ENCODE assay signal across 8 cellular contexts in the genomic region with DNA sequence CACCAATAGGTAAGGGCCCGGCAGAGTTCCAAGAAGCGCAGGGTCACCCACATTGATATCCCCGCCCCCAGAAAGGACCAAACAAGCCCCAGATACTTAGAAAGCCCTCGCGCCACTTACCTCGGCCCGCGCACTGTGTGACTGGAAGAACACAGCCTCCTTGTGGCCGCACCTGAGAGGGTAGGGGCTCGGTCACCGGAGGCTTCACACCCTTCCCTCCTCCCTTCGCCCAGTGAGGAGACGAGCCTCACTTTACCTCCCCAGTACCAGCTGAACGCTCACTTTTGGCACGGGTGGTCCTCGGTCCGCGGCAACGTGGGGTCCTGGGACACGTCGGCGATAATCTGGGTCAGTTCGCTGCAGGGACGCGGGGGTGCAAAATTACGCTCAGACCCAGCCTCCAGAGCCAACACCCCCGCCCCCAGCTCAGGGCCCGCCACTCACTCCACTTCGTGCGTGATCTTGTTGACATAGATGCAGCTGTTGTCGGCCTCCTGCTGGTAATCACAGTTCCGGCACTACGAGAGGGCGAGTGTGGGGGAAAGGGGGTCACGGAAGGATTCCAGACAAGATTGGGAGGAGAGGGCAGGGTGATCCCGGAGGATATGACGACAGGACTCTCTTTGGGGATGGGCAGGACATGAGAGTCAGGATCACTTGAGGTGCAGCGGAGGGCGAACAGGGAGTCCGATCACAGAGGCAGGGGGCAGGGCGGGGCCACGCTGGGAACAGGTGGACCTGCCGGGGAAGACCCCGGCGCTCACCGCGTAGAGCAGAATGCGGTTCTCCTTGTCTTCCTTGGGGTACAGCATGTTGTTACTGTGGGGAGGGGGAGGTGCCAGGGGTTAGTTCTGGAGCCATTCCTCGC. TPM values are rescaled to one million over a fixed set of nuclear protein-coding genes. Genes with fewer than 3 reads are reported as not detected.
DNase-seq lines count a peak whose midpoint lies in the region; ATAC-seq and TF ChIP-seq lines count a peak whose summit lies in the region.

No MANE protein-coding gene starts in this region.

- ATAC-seq in activated CD8-positive, alpha-beta memory T cell treated with anti-CD3 and anti-CD28 coated beads, Interleukin-2, amount 10 ng/mL, durations not matched to agents 7 days and 5 days: no peak

- peaks cover 32% of the 10 kb centered on the region for H3K79me2 ChIP-seq in osteoblast (ENCODE audit: insufficient read depth, low read length)

- H4K20me1 ChIP-seq in osteoblast (ENCODE audit: insufficient read depth, low read length): no peaks in the 10 kb centered on the region

- peak; percentile 39 for DNase-seq in activated CD4-positive, CD25-positive, alpha-beta regulatory T cell treated with anti-CD3 and anti-CD28 coated beads, Interleukin-2, amount 50 U/mL, for 72 hours
- no peak for DNase-seq in activated CD4-positive, CD25-positive, alpha-beta regulatory T cell (lab: John Stamatoyannopoulos, UW)
- DNase-seq in Jurkat, Clone E6-1 (ENCODE audit: low read depth, low spot score): no peak
- peak; percentile 59 for DNase-seq in activated CD8-positive, alpha-beta memory T cell treated with anti-CD3 and anti-CD28 coated beads, Interleukin-2, amount 10 ng/mL, durations not matched to agents 7 days and 5 days
- DNase-seq in fibroblast of peridontal ligament (ENCODE audit: extremely low read depth) (peak; percentile 40), osteoblast (ENCODE audit: insufficient read length, low spot score, missing footprints) (peak; percentile 85), OCI-M1 (lab: John Stamatoyannopoulos, UW) (no peak)
- no peak for DNase-seq in NK-92 treated with Interleukin-12 subunit alpha and Interleukin-12 subunit beta, amount 100 ng/mL, for 24 hours (lab: John Stamatoyannopoulos, UW)

- H3K27ac ChIP-seq in osteoblast (ENCODE audit: low read depth, low read length): peak overlapping the region; percentile 87

- peak overlapping the region; percentile 79 for H3K4me3 ChIP-seq in Jurkat, Clone E6-1 (ENCODE audit: low read length)
- H3K4me3 ChIP-seq in osteoblast (ENCODE audit: insufficient read depth, low read length): peak overlapping the region; percentile 97

- no peaks in the 10 kb centered on the region for H3K9me3 ChIP-seq in osteoblast (ENCODE audit: low read depth, low read length)

- peak overlapping the region; percentile 99 for H3K4me2 ChIP-seq in osteoblast (ENCODE audit: insufficient read depth, low read length)

- H3K27me3 ChIP-seq in osteoblast (ENCODE audit: insufficient read depth, low read length): no peaks in the 10 kb centered on the region

- peaks cover 15% of the 10 kb centered on the region for H3K36me3 Mint-ChIP-seq in activated CD8-positive, alpha-beta memory T cell treated with anti-CD3 and anti-CD28 coated beads, Interleukin-2, amount 10 ng/mL, durations not matched to agents 7 days and 5 days

- peak; percentile 6 for TF ChIP-seq CTCF in osteoblast (IDR thresholded peaks at IDR 0.05; ENCODE audit: extremely low read depth, low read depth, low read length)

- no peaks in the 10 kb centered on the region for H3K9me3 Mint-ChIP-seq in activated CD8-positive, alpha-beta memory T cell treated with anti-CD3 and anti-CD28 coated beads, Interleukin-2, amount 10 ng/mL, durations not matched to agents 7 days and 5 days (ENCODE audit: low read depth)

- peak overlapping the region; percentile 97 for H2AFZ ChIP-seq in osteoblast (ENCODE audit: low read length)

- peaks cover 16% of the 10 kb centered on the region for H3K4me1 ChIP-seq in osteoblast (ENCODE audit: insufficient read depth, low read length)

- H3K27me3 Mint-ChIP-seq in activated CD8-positive, alpha-beta memory T cell treated with anti-CD3 and anti-CD28 coated beads, Interleukin-2, amount 10 ng/mL, durations not matched to agents 7 days and 5 days: peaks cover 2% of the 10 kb centered on the region

- H3K4me3 Mint-ChIP-seq in activated CD8-positive, alpha-beta memory T cell treated with anti-CD3 and anti-CD28 coated beads, Interleukin-2, amount 10 ng/mL, durations not matched to agents 7 days and 5 days: peak overlapping the region; percentile 91

- peaks cover 35% of the 10 kb centered on the region for H3K4me1 Mint-ChIP-seq in activated CD8-positive, alpha-beta memory T cell treated with anti-CD3 and anti-CD28 coated beads, Interleukin-2, amount 10 ng/mL, durations not matched to agents 7 days and 5 days

- CTCF ChIA-PET in activated CD8-positive, alpha-beta memory T cell treated with anti-CD3 and anti-CD28 coated beads, Interleukin-2, amount 10 ng/mL, durations not matched to agents 7 days and 5 days (lab: Charles Lee): interaction anchor here (1.0 to 5.8 kb wide), 4 partner anchors 11 to 58 kb away, joined by 5 to 24 read pairs (median 9); no protein-coding TSS in a partner anchor

- peaks cover 24% of the 10 kb centered on the region for H3K36me3 ChIP-seq in osteoblast (ENCODE audit: insufficient read depth, low read length)

- H3K27ac Mint-ChIP-seq in activated CD8-positive, alpha-beta memory T cell treated with anti-CD3 and anti-CD28 coated beads, Interleukin-2, amount 10 ng/mL, durations not matched to agents 7 days and 5 days: peak overlapping the region; percentile 94

RNA-seq across cellular contexts. Expression of a gene that starts 0.5 kb away (rescaled TPM):
- 266 TPM for polyA plus RNA-seq in Jurkat, Clone E6-1 (2012; ENCODE audit: insufficient read depth, insufficient read length)
- total RNA-seq in activated CD8-positive, alpha-beta memory T cell treated with anti-CD3 and anti-CD28 coated beads, Interleukin-2, amount 10 ng/mL, durations not matched to agents 7 days and 5 days: 10 to 100 TPM; 63.2 to 65.3 TPM
- 22.4 and 33.6 TPM in 2 replicates for total RNA-seq in osteoblast

RNA-seq across cellular contexts. Expression of a gene that starts 1.1 kb away (rescaled TPM):
- polyA plus RNA-seq in Jurkat, Clone E6-1 (2012; ENCODE audit: insufficient read depth, insufficient read length): 234 TPM
- 100 to 1,000 TPM; 141 to 166 TPM for total RNA-seq in activated CD8-positive, alpha-beta memory T cell treated with anti-CD3 and anti-CD28 coated beads, Interleukin-2, amount 10 ng/mL, durations not matched to agents 7 days and 5 days
- total RNA-seq in osteoblast: 126 and 136 TPM in 2 replicates

RNA-seq across cellular contexts. Expression of a gene that starts 3.2 kb away (rescaled TPM):
- polyA plus RNA-seq in Jurkat, Clone E6-1 (2012; ENCODE audit: insufficient read depth, insufficient read length): not detected
- not detected for total RNA-seq in activated CD8-positive, alpha-beta memory T cell treated with anti-CD3 and anti-CD28 coated beads, Interleukin-2, amount 10 ng/mL, durations not matched to agents 7 days and 5 days
- total RNA-seq in osteoblast: not detected in 2 replicates

RNA-seq across cellular contexts. Expression of a gene that starts 25.7 kb away (rescaled TPM):
- polyA plus RNA-seq in Jurkat, Clone E6-1 (2012; ENCODE audit: insufficient read depth, insufficient read length): 517 TPM
- 100 to 1,000 TPM; 411 to 479 TPM for total RNA-seq in activated CD8-positive, alpha-beta memory T cell treated with anti-CD3 and anti-CD28 coated beads, Interleukin-2, amount 10 ng/mL, durations not matched to agents 7 days and 5 days
- total RNA-seq in osteoblast: 400 and 420 TPM in 2 replicates

RNA-seq across cellular contexts. Expression of a gene that starts 38.1 kb away (rescaled TPM):
- polyA plus RNA-seq in Jurkat, Clone E6-1 (2012; ENCODE audit: insufficient read depth, insufficient read length): not detected
- total RNA-seq in activated CD8-positive, alpha-beta memory T cell treated with anti-CD3 and anti-CD28 coated beads, Interleukin-2, amount 10 ng/mL, durations not matched to agents 7 days and 5 days: not detected
- total RNA-seq in osteoblast: 8.3 and 13.6 TPM in 2 replicates

Comparison
In these comparisons a context has a peak if more than half of its experiments do, and no peak if none do; other contexts are left out.
1. DNase-seq: peak in activated CD4-positive, CD25-positive, alpha-beta regulatory T cell treated with anti-CD3 and anti-CD28 coated beads, Interleukin-2, amount 50 U/mL, for 72 hours (single experiment), activated CD8-positive, alpha-beta memory T cell treated with anti-CD3 and anti-CD28 coated beads, Interleukin-2, amount 10 ng/mL, durations not matched to agents 7 days and 5 days (single experiment), fibroblast of peridontal ligament (single experiment) and osteoblast (single experiment); none in activated CD4-positive, CD25-positive, alpha-beta regulatory T cell (0 of 4), Jurkat, Clone E6-1 (single experiment), OCI-M1 (single experiment) and NK-92 treated with Interleukin-12 subunit alpha and Interleukin-12 subunit beta, amount 100 ng/mL, for 24 hours (single experiment).